In the genomic region with DNA sequence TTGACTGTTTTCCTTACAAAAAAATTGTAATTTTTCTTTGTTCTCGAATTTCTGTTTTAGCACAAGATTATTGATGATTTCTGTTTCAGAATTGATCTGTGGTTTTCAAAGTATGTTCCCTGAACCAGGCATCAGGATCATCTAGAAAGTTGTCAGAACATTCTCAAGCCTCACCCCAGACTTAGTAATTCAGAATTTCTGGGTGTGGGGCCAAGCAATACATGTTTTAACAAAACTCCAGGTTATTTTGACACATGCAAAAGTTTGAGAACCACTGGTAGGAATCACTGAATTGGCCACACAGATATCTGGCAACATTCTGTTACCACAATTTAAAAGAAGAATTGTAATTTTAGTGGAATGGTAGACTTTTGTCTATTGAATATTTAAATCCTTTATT, we compare ENCODE assay signal across 22 cellular contexts.
A peak's percentile ranks its signal among the peaks of the same experiment; 100 is the strongest.
DNase-seq lines count a peak whose midpoint lies in the region; ATAC-seq, FAIRE-seq and TF ChIP-seq lines count a peak whose summit lies in the region.
"Had no signal": no experiment of that assay in that cellular context is flagged by ENCODE, and none has a peak within 500 bp of the region (broad histone marks: within the 10 kb centered on the region; RNA-seq: fewer than 3 reads in every experiment).

No MANE protein-coding gene starts in this region.

- TF ChIP-seq CTCF in MCF 10A (IDR thresholded peaks at IDR 0.05; ENCODE audit: unreplicated experiment), result no peak
- TF ChIP-seq CTCF in breast epithelium (IDR thresholded peaks at IDR 0.05), result no peak
- TF ChIP-seq CTCF in keratinocyte (optimal IDR thresholded peaks at IDR 0.05 in 1 of 3, IDR thresholded peaks at IDR 0.05 in 1 of 3, conservative IDR thresholded peaks at IDR 0.05 in 1 of 3; ENCODE audit: extremely low read depth in 1 of 3, insufficient read depth in 2 of 3, low read length in 3 of 3), result no peak
- no peak for TF ChIP-seq CTCF in glutamatergic neuron (IDR thresholded peaks at IDR 0.05; ENCODE audit: partially characterized antibody, unreplicated experiment)

- ATAC-seq in HG03135 (IDR thresholded peaks at IDR 0.05; ENCODE audit: unreplicated experiment), result no peak
- ATAC-seq: GM12878, GM23338, HCT116 had no signal

- H3K4me1 ChIP-seq in breast epithelium (no peaks in the 10 kb centered on the region), keratinocyte (ENCODE audit: control insufficient read depth, extremely low read depth, insufficient read depth, low read length) (peaks cover 28% of the 10 kb centered on the region)
- H3K4me1 ChIP-seq: BLaER1 treated with 17β-estradiol and CSF1 and Interleukin-3, amounts not matched to agents 10 nM and 100 nM had no signal

- H3K9me3 ChIP-seq in breast epithelium, result no peaks in the 10 kb centered on the region
- H3K9me3 ChIP-seq in keratinocyte (ENCODE audit: control insufficient read depth, low read depth, low read length), result no peaks in the 10 kb centered on the region
- H3K9me3 ChIP-seq: BLaER1 treated with 17β-estradiol and CSF1 and Interleukin-3, amounts not matched to agents 10 nM and 100 nM had no signal

- peak overlapping the region; percentile 8 for H3K4me2 ChIP-seq in keratinocyte (ENCODE audit: control insufficient read depth, extremely low read depth, insufficient read depth, low read depth, low read length)
- H3K4me2 ChIP-seq: BLaER1 treated with 17β-estradiol and CSF1 and Interleukin-3, amounts not matched to agents 10 nM and 100 nM; GM23338 had no signal

- no peak overlapping the region for H2AFZ ChIP-seq in keratinocyte (ENCODE audit: control insufficient read depth, low read length)
- H2AFZ ChIP-seq: GM23338 had no signal

- H3K4me3 Mint-ChIP-seq in MCF 10A (ENCODE audit: unreplicated experiment) (no peak overlapping the region), glutamatergic neuron (ENCODE audit: unreplicated experiment) (no peak overlapping the region)
- H3K4me3 Mint-ChIP-seq: B cell; CD14-positive monocyte; CD4-positive, alpha-beta T cell; CD8-positive, alpha-beta memory T cell; GM23338; H9 had no signal

- no peak for TF ChIP-seq POLR2A in breast epithelium (IDR thresholded peaks at IDR 0.05)

- H3K4me1 Mint-ChIP-seq in MCF 10A (ENCODE audit: insufficient read depth, unreplicated experiment) (peaks cover 16% of the 10 kb centered on the region), glutamatergic neuron (ENCODE audit: low read depth, unreplicated experiment) (no peaks in the 10 kb centered on the region)
- H3K4me1 Mint-ChIP-seq: B cell; CD14-positive monocyte; CD8-positive, alpha-beta memory T cell; GM23338; H9 had no signal

- H3K36me3 ChIP-seq in breast epithelium (no peaks in the 10 kb centered on the region), keratinocyte (ENCODE audit: control insufficient read depth in 2 of 2, extremely low read depth in 1 of 2, insufficient read depth in 2 of 2, low read length in 2 of 2) (no peaks in the 10 kb centered on the region)
- H3K36me3 ChIP-seq: BLaER1 treated with 17β-estradiol and CSF1 and Interleukin-3, amounts not matched to agents 10 nM and 100 nM had no signal

- CTCF ChIA-PET in MCF 10A (lab: Yijun Ruan, JAX), result interaction anchor here (0.8 to 1.0 kb wide), 2 partner anchors 14 to 1712 kb away, joined by 3 to 4 read pairs; no protein-coding TSS in a partner anchor

- H3K27me3 Mint-ChIP-seq in MCF 10A (ENCODE audit: insufficient read depth, unreplicated experiment), result no peaks in the 10 kb centered on the region
- no peaks in the 10 kb centered on the region for H3K27me3 Mint-ChIP-seq in glutamatergic neuron (ENCODE audit: unreplicated experiment)
- H3K27me3 Mint-ChIP-seq: B cell; CD4-positive, alpha-beta T cell; CD8-positive, alpha-beta memory T cell had no signal

- dilution Hi-C loops in keratinocyte (cut with MboI; ENCODE audit: extremely low pct_ligation_motif_present, low sequenced_read_pairs), result no loop called here

- H3K27ac Mint-ChIP-seq in MCF 10A (ENCODE audit: low read depth, unreplicated experiment), result peak overlapping the region; percentile 69
- no peak overlapping the region for H3K27ac Mint-ChIP-seq in glutamatergic neuron (ENCODE audit: unreplicated experiment)
- H3K27ac Mint-ChIP-seq: B cell; CD14-positive monocyte; CD4-positive, alpha-beta T cell; CD8-positive, alpha-beta memory T cell; GM23338; H9 had no signal

- POLR2A ChIA-PET in MCF 10A (lab: Yijun Ruan, JAX), result interaction anchor here (1.0 to 1.1 kb wide), 3 partner anchors 9 to 92 kb away, joined by 3 read pairs; no protein-coding TSS in a partner anchor

- H3K9me3 Mint-ChIP-seq in MCF 10A (ENCODE audit: unreplicated experiment) (no peaks in the 10 kb centered on the region), glutamatergic neuron (ENCODE audit: unreplicated experiment) (no peaks in the 10 kb centered on the region)
- H3K9me3 Mint-ChIP-seq: CD14-positive monocyte, GM23338, H9 had no signal

- no TSS peak for BruUV-seq in MCF 10A (replicated peaks; lab: Mats Ljungman, UMichigan)

- intact Hi-C loops in MCF 10A (cut with micrococcal nuclease), result no loop called here
- intact Hi-C loops in breast epithelium (cut with DNase I; ENCODE audit: low total_unique reads), result no loop called here

- H3K27me3 ChIP-seq in breast epithelium (no peaks in the 10 kb centered on the region), keratinocyte (ENCODE audit: control insufficient read depth, extremely low read depth, insufficient read depth, low read length) (no peaks in the 10 kb centered on the region)
- H3K27me3 ChIP-seq: BLaER1 treated with 17β-estradiol and CSF1 and Interleukin-3, amounts not matched to agents 10 nM and 100 nM had no signal

- H3K36me3 Mint-ChIP-seq in MCF 10A (ENCODE audit: insufficient read depth, unreplicated experiment) (no peaks in the 10 kb centered on the region), glutamatergic neuron (ENCODE audit: unreplicated experiment) (no peaks in the 10 kb centered on the region)
- H3K36me3 Mint-ChIP-seq: CD14-positive monocyte; CD8-positive, alpha-beta memory T cell had no signal

- no peaks in the 10 kb centered on the region for H4K20me1 ChIP-seq in keratinocyte (ENCODE audit: control insufficient read depth, extremely low read depth, insufficient read depth, low read length)
- H4K20me1 ChIP-seq: BLaER1 treated with 17β-estradiol and CSF1 and Interleukin-3, amounts not matched to agents 10 nM and 100 nM had no signal

- H3K4me3 ChIP-seq in breast epithelium, result no peak overlapping the region
- no peak overlapping the region for H3K4me3 ChIP-seq in keratinocyte (ENCODE audit: control insufficient read depth in 2 of 3, extremely low read depth in 1 of 3, insufficient read depth in 2 of 3, low read depth in 1 of 3, low read length in 3 of 3)
- H3K4me3 ChIP-seq: BLaER1 treated with 17β-estradiol and CSF1 and Interleukin-3, amounts not matched to agents 10 nM and 100 nM; GM12878; GM23338 had no signal

- FAIRE-seq in keratinocyte (lab: Jason Lieb, UNC), result no peak
- FAIRE-seq: A204.1, D721Med, GM12878 had no signal

- DNase-seq in MCF 10A (ENCODE audit: unreplicated experiment) (peak; percentile 18), breast epithelium (ENCODE audit: low spot score in 2 of 2) (no peak), epithelial cell of prostate (ENCODE audit: low read depth, low spot score) (no peak), keratinocyte (ENCODE audit: low read depth, low spot score) (no peak), glutamatergic neuron (no peak)
- DNase-seq: CD4-positive, alpha-beta T cell; CD8-positive, alpha-beta memory T cell; DMS 273 treated with DMSO at 0.1 percent for 48 hours; DMS79; EL; GDM1; H9 had no signal

- no peak overlapping the region for H3K9ac ChIP-seq in keratinocyte (ENCODE audit: control insufficient read depth, extremely low read depth, insufficient read depth, low read length)
- H3K9ac ChIP-seq: BLaER1 treated with 17β-estradiol and CSF1 and Interleukin-3, amounts not matched to agents 10 nM and 100 nM had no signal

- H3K9me1 ChIP-seq in keratinocyte (ENCODE audit: control insufficient read depth, extremely low read depth, insufficient read depth, low read length), result no peaks in the 10 kb centered on the region

- H3K27ac ChIP-seq in breast epithelium (no peak overlapping the region), epithelial cell of prostate (peak overlapping the region; percentile 64), keratinocyte (ENCODE audit: control insufficient read depth, insufficient read depth, low read length) (peak overlapping the region; percentile 57)
- H3K27ac ChIP-seq: 22Rv1; BLaER1 treated with 17β-estradiol and CSF1 and Interleukin-3, amounts not matched to agents 10 nM and 100 nM had no signal

- no peaks in the 10 kb centered on the region for H3K79me2 ChIP-seq in keratinocyte (ENCODE audit: control insufficient read depth, insufficient read depth, low read length)

Comparison
In these comparisons a context has a peak if more than half of its experiments do, and no peak if none do; other contexts are left out.
1. H3K27ac ChIP-seq: peak in epithelial cell of prostate (single experiment) and keratinocyte (single experiment); none in breast epithelium (0 of 2).